Comparison of ENCODE assay signal across 27 cellular contexts in the genomic region with DNA sequence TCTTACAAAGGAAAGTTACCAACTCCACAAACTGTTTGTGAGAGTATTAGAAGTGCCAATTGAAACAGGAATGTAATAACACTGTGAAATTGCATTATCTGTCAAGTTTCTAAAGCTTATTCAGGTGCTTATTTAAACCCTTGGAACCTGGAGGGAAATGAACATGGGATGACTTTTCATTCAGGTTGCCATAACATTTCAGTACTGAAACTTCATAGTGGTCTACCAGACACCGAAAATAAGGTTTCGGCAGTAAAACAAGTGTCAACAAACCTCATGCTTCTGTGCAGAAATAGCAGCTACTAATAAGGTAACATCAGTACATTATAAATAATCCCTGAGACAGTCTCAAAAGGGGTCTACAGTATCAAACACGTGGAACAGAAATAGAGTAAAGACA.
DNase-seq lines count a peak whose midpoint lies in the region; ATAC-seq and TF ChIP-seq lines count a peak whose summit lies in the region.
"Had no signal": no experiment of that assay in that cellular context is flagged by ENCODE, and none has a peak within 500 bp of the region (broad histone marks: within the 10 kb centered on the region; RNA-seq: fewer than 3 reads in every experiment).

No MANE protein-coding gene starts in this region.

- CTCF ChIA-PET in CD8-positive, alpha-beta memory T cell (lab: Charles Lee), result no interaction called here

- H2BK5ac ChIP-seq in neuronal stem cell (ENCODE audit: low read length), result no peak overlapping the region

- H2BK12ac ChIP-seq in neuronal stem cell (ENCODE audit: low read length), result no peak overlapping the region

- no peaks in the 10 kb centered on the region for H3K27me3 Mint-ChIP-seq in CD8-positive, alpha-beta memory T cell
- H3K27me3 Mint-ChIP-seq: dendritic cell treated with granulocyte-macrophage colony-stimulating factor and Interleukin-4, amounts not matched to agents 40 ng/mL and 50 ng/mL, for 4 days; natural killer cell treated with Interleukin-12 subunit alpha and Interleukin-12 subunit beta and Interleukin-15 and Interleukin-18, amount 100 ng/mL, for 72 hours; stimulated activated memory B cell treated with anti-CD40 and anti-IgM and Interleukin-4, amounts not matched to agents 10 μg/mL and 1 μg/mL and 100 μg/mL, for 72 hours had no signal

- H3K23ac ChIP-seq in neuronal stem cell (ENCODE audit: low read depth, low read length, poor library complexity), result no peak overlapping the region

- no peak overlapping the region for H2BK120ac ChIP-seq in neuronal stem cell (ENCODE audit: low read depth, low read length)

- H3K14ac ChIP-seq in neuronal stem cell (ENCODE audit: low read length), result no peak overlapping the region

- H3K27me3 ChIP-seq in tibial artery (no peaks in the 10 kb centered on the region), neuronal stem cell (ENCODE audit: control insufficient read depth in 3 of 3, insufficient read depth in 3 of 3, low read depth in 1 of 3, low read length in 3 of 3) (no peaks in the 10 kb centered on the region)
- no peaks in the 10 kb centered on the region for H3K27me3 ChIP-seq in CD8-positive, alpha-beta memory T cell (ENCODE audit: insufficient read depth, low read length, poor library complexity, severe bottlenecking)
- H3K27me3 ChIP-seq: gastroesophageal sphincter, ovary, right atrium auricular region, SJSA1, spleen, suprapubic skin, uterus had no signal

- no peak for TF ChIP-seq CTCF in tibial artery (IDR thresholded peaks at IDR 0.05)

- no peak overlapping the region for H3K4me3 Mint-ChIP-seq in CD8-positive, alpha-beta memory T cell
- H3K4me3 Mint-ChIP-seq: activated CD8-positive, alpha-beta T cell treated with anti-CD3 and anti-CD28 coated beads, Interleukin-2, amount 10 ng/mL, durations not matched to agents 7 days and 5 days; dendritic cell treated with granulocyte-macrophage colony-stimulating factor and Interleukin-4, amounts not matched to agents 40 ng/mL and 50 ng/mL, for 4 days; natural killer cell treated with Interleukin-12 subunit alpha and Interleukin-12 subunit beta and Interleukin-15 and Interleukin-18, amount 100 ng/mL, for 72 hours; stimulated activated memory B cell treated with anti-CD40 and anti-IgM and Interleukin-4, amounts not matched to agents 10 μg/mL and 1 μg/mL and 100 μg/mL, for 72 hours had no signal

- no peak overlapping the region for H2BK15ac ChIP-seq in neuronal stem cell (ENCODE audit: low read length)

- H2AK5ac ChIP-seq in neuronal stem cell (ENCODE audit: low read depth, low read length), result no peak overlapping the region

- peaks cover 8 to 36% (median 8%) of the 10 kb centered on the region in 5 donors for H3K9me3 Mint-ChIP-seq in CD8-positive, alpha-beta memory T cell

- H3K27ac ChIP-seq in tibial artery (peak overlapping the region; percentile 26 to 36), neuronal stem cell (replicated peaks; ENCODE audit: low read length) (no peak overlapping the region)
- no peak overlapping the region for H3K27ac ChIP-seq in CD8-positive, alpha-beta memory T cell (ENCODE audit: low read depth, low read length)
- H3K27ac ChIP-seq: gastroesophageal sphincter, ovary, right atrium auricular region, SJSA1, spleen, suprapubic skin, uterus had no signal

- H3K4me1 ChIP-seq in tibial artery (peaks cover 0 to 26% (median 5%) of the 10 kb centered on the region in 4 donors), neuronal stem cell (ENCODE audit: control insufficient read depth in 2 of 2, insufficient read depth in 1 of 2, low read depth in 1 of 2, low read length in 2 of 2) (no peaks in the 10 kb centered on the region)
- no peaks in the 10 kb centered on the region for H3K4me1 ChIP-seq in CD8-positive, alpha-beta memory T cell (ENCODE audit: insufficient read depth, low read length)
- H3K4me1 ChIP-seq: right atrium auricular region, SJSA1, spleen, suprapubic skin, uterus had no signal

- H3K36me3 ChIP-seq in tibial artery, result no peaks in the 10 kb centered on the region
- peaks cover 0 to 2% of the 10 kb centered on the region in 2 donors for H3K36me3 ChIP-seq in neuronal stem cell (replicated peaks in 1 of 2; ENCODE audit: control insufficient read depth in 2 of 2, insufficient read depth in 2 of 2, low read length in 2 of 2)
- H3K36me3 ChIP-seq in CD8-positive, alpha-beta memory T cell (ENCODE audit: insufficient read depth, low read length), result no peaks in the 10 kb centered on the region
- H3K36me3 ChIP-seq: gastroesophageal sphincter, ovary, right atrium auricular region, SJSA1, spleen, suprapubic skin, uterus had no signal

- H3K9ac ChIP-seq in neuronal stem cell (ENCODE audit: low read depth, low read length, poor library complexity), result no peak overlapping the region

- no peak overlapping the region for H3K4ac ChIP-seq in neuronal stem cell (ENCODE audit: low read length)

- no peak overlapping the region for H3K4me3 ChIP-seq in tibial artery
- no peak overlapping the region for H3K4me3 ChIP-seq in neuronal stem cell (ENCODE audit: low read length in 2 of 2)
- no peak overlapping the region for H3K4me3 ChIP-seq in CD8-positive, alpha-beta memory T cell (ENCODE audit: low read length)
- H3K4me3 ChIP-seq: gastroesophageal sphincter, ovary, right atrium auricular region, SJSA1, spleen, suprapubic skin, uterus had no signal

- no CpG with 5 or more reads among the region's 3 CpGs for WGBS in neuronal stem cell (ENCODE audit: extremely low coverage in 2 of 2, insufficient read length in 2 of 2, insufficient replicate concordance in 1 of 2), 2 donors

- no peak overlapping the region for H4K8ac ChIP-seq in neuronal stem cell (ENCODE audit: low read depth, low read length)

- H3K9me3 ChIP-seq in tibial artery (peaks cover 0 to 7% (median 0%) of the 10 kb centered on the region in 3 donors), neuronal stem cell (replicated peaks in 1 of 2; ENCODE audit: control insufficient read depth in 2 of 2, insufficient read depth in 1 of 2, low read depth in 1 of 2, low read length in 2 of 2) (peaks cover 0 to 5% of the 10 kb centered on the region in 2 donors)
- no peaks in the 10 kb centered on the region for H3K9me3 ChIP-seq in CD8-positive, alpha-beta memory T cell (ENCODE audit: low read length)
- H3K9me3 ChIP-seq: ovary, SJSA1, suprapubic skin, uterus had no signal

- H4K91ac ChIP-seq in neuronal stem cell (ENCODE audit: low read depth, low read length, poor library complexity), result no peak overlapping the region

- no peak overlapping the region for H3K27ac Mint-ChIP-seq in CD8-positive, alpha-beta memory T cell
- H3K27ac Mint-ChIP-seq: activated CD8-positive, alpha-beta T cell treated with anti-CD3 and anti-CD28 coated beads, Interleukin-2, amount 10 ng/mL, durations not matched to agents 7 days and 5 days; dendritic cell treated with granulocyte-macrophage colony-stimulating factor and Interleukin-4, amounts not matched to agents 40 ng/mL and 50 ng/mL, for 4 days; natural killer cell treated with Interleukin-12 subunit alpha and Interleukin-12 subunit beta and Interleukin-15 and Interleukin-18, amount 100 ng/mL, for 72 hours; stimulated activated memory B cell treated with anti-CD40 and anti-IgM and Interleukin-4, amounts not matched to agents 10 μg/mL and 1 μg/mL and 100 μg/mL, for 72 hours had no signal

- H3K79me1 ChIP-seq in neuronal stem cell (ENCODE audit: low read depth, low read length), result no peaks in the 10 kb centered on the region

- intact Hi-C loops in tibial artery (cut with DNase I; ENCODE audit: low total_unique reads), result no loop called here

- no peak overlapping the region for H2AFZ ChIP-seq in neuronal stem cell (ENCODE audit: low read length)

- no peaks in the 10 kb centered on the region for H3K4me1 Mint-ChIP-seq in CD8-positive, alpha-beta memory T cell
- H3K4me1 Mint-ChIP-seq: stimulated activated memory B cell treated with anti-CD40 and anti-IgM and Interleukin-4, amounts not matched to agents 10 μg/mL and 1 μg/mL and 100 μg/mL, for 72 hours had no signal

- DNase-seq in tibial artery (no peak), neuronal stem cell (ENCODE audit: low spot score) (no peak)
- DNase-seq in CD8-positive, alpha-beta memory T cell, result no peak
- DNase-seq: activated CD4-positive, CD25-positive, alpha-beta regulatory T cell treated with anti-CD3 and anti-CD28 coated beads, Interleukin-2, amount 50 U/mL, for 72 hours; activated CD8-positive, alpha-beta T cell treated with anti-CD3 and anti-CD28 coated beads, Interleukin-2, amount 10 ng/mL, durations not matched to agents 7 days and 5 days; activated effector memory CD4-positive, alpha-beta T cell treated with Interleukin-2 at 50 U/mL for 16 hours; activated T-cell treated with anti-CD3 and anti-CD28 coated beads for 4 hours; C1 segment of cervical spinal cord; central memory CD4-positive, alpha-beta T cell; NCI-H1436; NCI-H510A treated with DMSO at 0.1 percent for 48 hours; NK-92 treated with Interleukin-12 subunit alpha and Interleukin-12 subunit beta, amount 100 ng/mL, for 24 hours; ovary; spleen; stimulated activated CD4-positive, alpha-beta T cell treated with anti-CD3 and anti-CD28 coated beads, Interleukin-2, amount 100 ng/mL, for 48 hours; uterus had no signal

- POLR2A ChIA-PET in CD8-positive, alpha-beta memory T cell (lab: Charles Lee), result no interaction called here

- peak; percentile 76 for ATAC-seq in GM18870 (IDR thresholded peaks at IDR 0.05; ENCODE audit: unreplicated experiment)
- ATAC-seq in HG02623 (IDR thresholded peaks at IDR 0.05; ENCODE audit: unreplicated experiment), result peak; percentile 44
- peak; percentile 93 for ATAC-seq in HG03432 (IDR thresholded peaks at IDR 0.05; ENCODE audit: unreplicated experiment)
- no peak for ATAC-seq in HG03571 (IDR thresholded peaks at IDR 0.05; ENCODE audit: unreplicated experiment)
- ATAC-seq: activated CD8-positive, alpha-beta T cell treated with anti-CD3 and anti-CD28 coated beads, Interleukin-2, amount 10 ng/mL, durations not matched to agents 7 days and 5 days; gastroesophageal sphincter; natural killer cell treated with Interleukin-12 subunit alpha and Interleukin-12 subunit beta and Interleukin-15 and Interleukin-18, amount 100 ng/mL, for 72 hours; stimulated activated memory B cell treated with anti-CD40 and anti-IgM and Interleukin-4, amounts not matched to agents 10 μg/mL and 1 μg/mL and 100 μg/mL, for 72 hours had no signal

- H3K18ac ChIP-seq in neuronal stem cell (ENCODE audit: low read length), result no peak overlapping the region

- no peaks in the 10 kb centered on the region for H3K36me3 Mint-ChIP-seq in CD8-positive, alpha-beta memory T cell
- H3K36me3 Mint-ChIP-seq: natural killer cell treated with Interleukin-12 subunit alpha and Interleukin-12 subunit beta and Interleukin-15 and Interleukin-18, amount 100 ng/mL, for 72 hours; stimulated activated memory B cell treated with anti-CD40 and anti-IgM and Interleukin-4, amounts not matched to agents 10 μg/mL and 1 μg/mL and 100 μg/mL, for 72 hours had no signal

- H3K4me2 ChIP-seq in neuronal stem cell (ENCODE audit: insufficient read depth, low read length, poor library complexity, severe bottlenecking), result no peak overlapping the region

Comparison
In these comparisons a context has a peak if more than half of its experiments do, and no peak if none do; other contexts are left out.
1. H3K27ac ChIP-seq: peak in tibial artery (2 of 2); none in neuronal stem cell (single experiment) and CD8-positive, alpha-beta memory T cell (single experiment).